ENCODE assay signal across 29 cellular contexts in genomic region chr3:164732166-164732565, GRCh38.
"Had no signal": no experiment of that assay in that cellular context is flagged by ENCODE, and none has a peak within 500 bp of the region (broad histone marks: within the 10 kb centered on the region; RNA-seq: fewer than 3 reads in every experiment).

No MANE protein-coding gene starts in this region.

- H3K4me1 ChIP-seq: body of pancreas, gastroesophageal sphincter, parathyroid adenoma, psoas muscle, right atrium auricular region, spleen had no signal

- H3K4me3 Mint-ChIP-seq: activated CD4-positive, alpha-beta T cell treated with anti-CD3 and anti-CD28 coated beads for 36 hours; activated CD8-positive, alpha-beta memory T cell treated with anti-CD3 and anti-CD28 coated beads, Interleukin-2, amount 10 ng/mL, durations not matched to agents 7 days and 5 days; activated CD8-positive, alpha-beta T cell treated with anti-CD3 and anti-CD28 coated beads, Interleukin-2, amount 10 ng/mL, durations not matched to agents 7 days and 5 days; activated naive CD4-positive, alpha-beta T cell treated with anti-CD3 and anti-CD28 coated beads, Interleukin-2, amount 50 U/mL, for 24 hours; activated naive CD8-positive, alpha-beta T cell treated with anti-CD3 and anti-CD28 coated beads, Interleukin-2, amount 50 U/mL, for 24 hours; naive thymus-derived CD8-positive, alpha-beta T cell; neural crest cell; T-helper 2 cell treated with Interferon-gamma antibody and Interleukin-4, amounts not matched to agents 5 μg/mL and 100 μg/mL, for 36 hours had no signal

- ATAC-seq: activated CD4-positive, alpha-beta T cell treated with anti-CD3 and anti-CD28 coated beads for 36 hours; activated CD8-positive, alpha-beta memory T cell treated with anti-CD3 and anti-CD28 coated beads, Interleukin-2, amount 10 ng/mL, durations not matched to agents 7 days and 5 days; activated CD8-positive, alpha-beta T cell treated with anti-CD3 and anti-CD28 coated beads, Interleukin-2, amount 10 ng/mL, durations not matched to agents 7 days and 5 days; activated naive CD8-positive, alpha-beta T cell treated with anti-CD3 and anti-CD28 coated beads, Interleukin-2, amount 50 U/mL, for 24 hours; body of pancreas; gastroesophageal sphincter; naive thymus-derived CD8-positive, alpha-beta T cell; psoas muscle; stimulated activated naive CD8-positive, alpha-beta T cell treated with anti-CD3 and anti-CD28 coated beads, Interleukin-15, Interleukin-2, amounts not matched to agents 100 U/mL and 50 U/mL, for 24 hours had no signal

- H3K36me3 ChIP-seq: cardiac muscle cell, gastroesophageal sphincter, right atrium auricular region, spleen, thoracic aorta had no signal

- H3K9me3 ChIP-seq: body of pancreas, gastroesophageal sphincter, psoas muscle, right atrium auricular region, spleen, thoracic aorta had no signal

- H3K4me1 Mint-ChIP-seq: activated CD4-positive, alpha-beta T cell treated with anti-CD3 and anti-CD28 coated beads for 36 hours; activated CD8-positive, alpha-beta memory T cell treated with anti-CD3 and anti-CD28 coated beads, Interleukin-2, amount 10 ng/mL, durations not matched to agents 7 days and 5 days; activated naive CD4-positive, alpha-beta T cell treated with anti-CD3 and anti-CD28 coated beads, Interleukin-2, amount 50 U/mL, for 24 hours; activated naive CD8-positive, alpha-beta T cell treated with anti-CD3 and anti-CD28 coated beads, Interleukin-2, amount 50 U/mL, for 24 hours; naive thymus-derived CD8-positive, alpha-beta T cell had no signal

- H3K4me3 ChIP-seq: body of pancreas, cardiac muscle cell, coronary artery, dorsolateral prefrontal cortex, gastroesophageal sphincter, hepatocyte, psoas muscle, right atrium auricular region, spleen, thoracic aorta had no signal

- H3K27ac Mint-ChIP-seq: activated CD4-positive, alpha-beta T cell treated with anti-CD3 and anti-CD28 coated beads for 36 hours; activated CD8-positive, alpha-beta memory T cell treated with anti-CD3 and anti-CD28 coated beads, Interleukin-2, amount 10 ng/mL, durations not matched to agents 7 days and 5 days; activated CD8-positive, alpha-beta T cell treated with anti-CD3 and anti-CD28 coated beads, Interleukin-2, amount 10 ng/mL, durations not matched to agents 7 days and 5 days; activated naive CD4-positive, alpha-beta T cell treated with anti-CD3 and anti-CD28 coated beads, Interleukin-2, amount 50 U/mL, for 24 hours; activated naive CD8-positive, alpha-beta T cell treated with anti-CD3 and anti-CD28 coated beads, Interleukin-2, amount 50 U/mL, for 24 hours; activated T-helper 2 cell treated with anti-CD3 and anti-CD28 coated beads, Interferon-gamma antibody, Interleukin-2, Interleukin-4, amounts not matched to agents 10 μg/mL and 5 μg/mL and 100 μg/mL, durations not matched to agents 14 hours and 24 hours and 36 hours; naive thymus-derived CD8-positive, alpha-beta T cell; T-helper 2 cell treated with Interferon-gamma antibody and Interleukin-4, amounts not matched to agents 5 μg/mL and 100 μg/mL, for 36 hours had no signal

- DNase-seq: activated CD4-positive, alpha-beta T cell treated with anti-CD3 and anti-CD28 coated beads for 36 hours; activated CD4-positive, CD25-positive, alpha-beta regulatory T cell; activated CD8-positive, alpha-beta memory T cell treated with anti-CD3 and anti-CD28 coated beads, Interleukin-2, amount 10 ng/mL, durations not matched to agents 7 days and 5 days; activated CD8-positive, alpha-beta T cell treated with anti-CD3 and anti-CD28 coated beads, Interleukin-2, amount 10 ng/mL, durations not matched to agents 7 days and 5 days; activated naive CD8-positive, alpha-beta T cell treated with anti-CD3 and anti-CD28 coated beads, Interleukin-2, amount 50 U/mL, for 24 hours; activated T-cell treated with anti-CD3 and anti-CD28 coated beads, Interleukin-2, amount 50 U/mL, for 48 hours; body of pancreas; cerebellar nuclear complex; dorsolateral prefrontal cortex; effector memory CD4-positive, alpha-beta T cell; islet precursor cell; midbrain; naive thymus-derived CD8-positive, alpha-beta T cell; nucleus accumbens; psoas muscle; spleen; stimulated activated CD4-positive, alpha-beta T cell treated with anti-CD3 and anti-CD28 coated beads, Interleukin-2, amount 100 ng/mL, for 48 hours; stimulated activated naive CD8-positive, alpha-beta T cell treated with anti-CD3 and anti-CD28 coated beads, Interleukin-15, Interleukin-2, amounts not matched to agents 100 U/mL and 50 U/mL, for 24 hours had no signal

- H3K27ac ChIP-seq: body of pancreas, cardiac muscle cell, coronary artery, dorsolateral prefrontal cortex, gastroesophageal sphincter, hepatocyte, parathyroid adenoma, psoas muscle, right atrium auricular region, spleen, thoracic aorta had no signal

- H3K27me3 Mint-ChIP-seq: activated CD4-positive, alpha-beta T cell treated with anti-CD3 and anti-CD28 coated beads for 36 hours; activated CD8-positive, alpha-beta memory T cell treated with anti-CD3 and anti-CD28 coated beads, Interleukin-2, amount 10 ng/mL, durations not matched to agents 7 days and 5 days; activated naive CD4-positive, alpha-beta T cell treated with anti-CD3 and anti-CD28 coated beads, Interleukin-2, amount 50 U/mL, for 24 hours; activated naive CD8-positive, alpha-beta T cell treated with anti-CD3 and anti-CD28 coated beads, Interleukin-2, amount 50 U/mL, for 24 hours; naive thymus-derived CD8-positive, alpha-beta T cell had no signal

- H3K36me3 Mint-ChIP-seq: activated CD8-positive, alpha-beta memory T cell treated with anti-CD3 and anti-CD28 coated beads, Interleukin-2, amount 10 ng/mL, durations not matched to agents 7 days and 5 days; activated naive CD4-positive, alpha-beta T cell treated with anti-CD3 and anti-CD28 coated beads, Interleukin-2, amount 50 U/mL, for 24 hours; naive thymus-derived CD8-positive, alpha-beta T cell had no signal

- H3K27me3 ChIP-seq: body of pancreas, cardiac muscle cell, dorsolateral prefrontal cortex, gastroesophageal sphincter, hepatocyte, right atrium auricular region, spleen had no signal
